21 cellular contexts compared by ENCODE assay signal in the genomic region with DNA sequence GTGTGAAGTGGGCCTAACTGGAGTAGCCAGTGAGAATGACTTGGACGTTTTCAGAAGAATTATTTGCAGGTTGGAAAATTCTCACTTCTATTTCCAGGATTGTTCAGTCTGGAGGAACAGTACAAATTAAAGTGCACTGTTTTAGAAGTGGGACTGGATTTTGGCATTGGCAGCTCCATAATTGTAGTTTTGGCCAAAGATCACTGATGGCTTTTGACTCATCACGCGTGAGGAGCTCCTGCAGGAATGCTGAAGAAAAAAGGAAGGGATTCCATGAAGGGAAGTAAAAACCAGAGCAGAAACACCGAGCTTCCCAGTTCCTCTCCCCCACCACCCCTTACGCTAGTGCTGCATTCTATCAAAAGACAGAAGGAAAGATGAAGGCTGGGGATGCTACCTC.
DNase-seq lines count a peak whose midpoint lies in the region; ATAC-seq and TF ChIP-seq lines count a peak whose summit lies in the region.
"Had no signal": no experiment of that assay in that cellular context is flagged by ENCODE, and none has a peak within 500 bp of the region (broad histone marks: within the 10 kb centered on the region; RNA-seq: fewer than 3 reads in every experiment).

No MANE protein-coding gene starts in this region.

- H3K4me3 ChIP-seq in AG10803 (ENCODE audit: low read length): no peak overlapping the region
- no peak overlapping the region for H3K4me3 ChIP-seq in fibroblast of mammary gland (ENCODE audit: control insufficient read depth, low read depth, low read length)
- H3K4me3 ChIP-seq: HAP-1, Peyer's patch, SJCRH30 had no signal

- TF ChIP-seq CTCF in AG10803 (conservative IDR thresholded peaks at IDR 0.05; ENCODE audit: low read length): no peak
- TF ChIP-seq CTCF in WTC11 (IDR thresholded peaks at IDR 0.05): no peak
- no peak for TF ChIP-seq CTCF in fibroblast of mammary gland (conservative IDR thresholded peaks at IDR 0.05; ENCODE audit: control insufficient read depth, insufficient read depth, low read depth, low read length)

- peak overlapping the region; percentile 36; the same call in 1 of the 2 replicates for H3K27ac Mint-ChIP-seq in WTC11
- H3K27ac Mint-ChIP-seq: CD4-positive, CD25-positive, alpha-beta regulatory T cell had no signal

- H3K27me3 Mint-ChIP-seq in WTC11 (ENCODE audit: low read depth): no peaks in the 10 kb centered on the region
- H3K27me3 Mint-ChIP-seq: CD4-positive, CD25-positive, alpha-beta regulatory T cell had no signal

- H3K9me3 Mint-ChIP-seq in WTC11: no peaks in the 10 kb centered on the region
- H3K9me3 Mint-ChIP-seq: CD4-positive, CD25-positive, alpha-beta regulatory T cell had no signal

- H3K4me3 Mint-ChIP-seq in WTC11: no peak overlapping the region
- H3K4me3 Mint-ChIP-seq: CD4-positive, CD25-positive, alpha-beta regulatory T cell had no signal

- DNase-seq in AG10803 (ENCODE audit: low read depth): peak; percentile 65
- peak; percentile 37 for DNase-seq in GM03348 (ENCODE audit: low spot score)
- DNase-seq in WTC11 (ENCODE audit: low spot score): no peak
- DNase-seq in fibroblast of mammary gland (ENCODE audit: low read depth): peak; percentile 59
- DNase-seq in NCI-H345 (lab: John Stamatoyannopoulos, UW): no peak
- DNase-seq in Right ventricle myocardium inferior (ENCODE audit: missing footprints): no peak
- DNase-seq: CD4-positive, CD25-positive, alpha-beta regulatory T cell; COR-L47; DMS79; KBM-7; NCI-H1092 treated with DMSO at 0.1 percent for 48 hours; NCI-H1436 treated with DMSO at 0.1 percent for 48 hours; NCI-H1930; NCI-H226; NCI-H524; NCI-H774; Peyer's patch; SJCRH30 had no signal

- CTCF ChIA-PET in WTC11 (lab: Charles Lee): interaction anchor here (0.7 to 1.0 kb wide), 2 partner anchors 61 to 91 kb away, joined by 3 read pairs; no protein-coding TSS in a partner anchor

- H3K4me1 Mint-ChIP-seq in WTC11: peaks cover 90% of the 10 kb centered on the region

- H3K36me3 Mint-ChIP-seq in WTC11: no peaks in the 10 kb centered on the region

- ATAC-seq in WTC11: no peak
- no peak for ATAC-seq in activated CD4-positive, CD25-positive, alpha-beta regulatory T cell treated with anti-CD3 and anti-CD28 coated beads, Interleukin-2, amount 50 U/mL, for 24 hours
- no peak for ATAC-seq in GM21576 (IDR thresholded peaks at IDR 0.05; ENCODE audit: unreplicated experiment)
- ATAC-seq in Right ventricle myocardium inferior: no peak

- intact Hi-C loops in Right ventricle myocardium inferior (cut with DNase I): no loop called here

- POLR2A ChIA-PET in WTC11 (lab: Charles Lee): no interaction called here

TF ChIP-seq in WTC11, 78 proteins besides CTCF, POLR2A, EP300 and RAD21:
- TF ChIP-seq, protein P1, sequence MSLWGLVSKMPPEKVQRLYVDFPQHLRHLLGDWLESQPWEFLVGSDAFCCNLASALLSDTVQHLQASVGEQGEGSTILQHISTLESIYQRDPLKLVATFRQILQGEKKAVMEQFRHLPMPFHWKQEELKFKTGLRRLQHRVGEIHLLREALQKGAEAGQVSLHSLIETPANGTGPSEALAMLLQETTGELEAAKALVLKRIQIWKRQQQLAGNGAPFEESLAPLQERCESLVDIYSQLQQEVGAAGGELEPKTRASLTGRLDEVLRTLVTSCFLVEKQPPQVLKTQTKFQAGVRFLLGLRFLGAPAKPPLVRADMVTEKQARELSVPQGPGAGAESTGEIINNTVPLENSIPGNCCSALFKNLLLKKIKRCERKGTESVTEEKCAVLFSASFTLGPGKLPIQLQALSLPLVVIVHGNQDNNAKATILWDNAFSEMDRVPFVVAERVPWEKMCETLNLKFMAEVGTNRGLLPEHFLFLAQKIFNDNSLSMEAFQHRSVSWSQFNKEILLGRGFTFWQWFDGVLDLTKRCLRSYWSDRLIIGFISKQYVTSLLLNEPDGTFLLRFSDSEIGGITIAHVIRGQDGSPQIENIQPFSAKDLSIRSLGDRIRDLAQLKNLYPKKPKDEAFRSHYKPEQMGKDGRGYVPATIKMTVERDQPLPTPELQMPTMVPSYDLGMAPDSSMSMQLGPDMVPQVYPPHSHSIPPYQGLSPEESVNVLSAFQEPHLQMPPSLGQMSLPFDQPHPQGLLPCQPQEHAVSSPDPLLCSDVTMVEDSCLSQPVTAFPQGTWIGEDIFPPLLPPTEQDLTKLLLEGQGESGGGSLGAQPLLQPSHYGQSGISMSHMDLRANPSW (CRISPR knock-in tag; conservative IDR thresholded peaks at IDR 0.05; ENCODE audit: low read depth): no peak
- TF ChIP-seq FOXJ3 (CRISPR knock-in tag; IDR thresholded peaks at IDR 0.05; ENCODE audit: borderline replicate concordance) (no peak), TP53 (CRISPR knock-in tag; IDR thresholded peaks at IDR 0.05) (no peak), TEAD4 (CRISPR knock-in tag; IDR thresholded peaks at IDR 0.05) (no peak), ZNF263 (CRISPR knock-in tag; IDR thresholded peaks at IDR 0.05; ENCODE audit: low read depth) (no peak), EMX1 (CRISPR knock-in tag; IDR thresholded peaks at IDR 0.05) (no peak), NFE2L1 (CRISPR knock-in tag; IDR thresholded peaks at IDR 0.05) (no peak), KAT7 (CRISPR knock-in tag; IDR thresholded peaks at IDR 0.05; ENCODE audit: borderline replicate concordance) (no peak), CREB1 (CRISPR knock-in tag; IDR thresholded peaks at IDR 0.05) (no peak), ZNF317 (CRISPR knock-in tag; IDR thresholded peaks at IDR 0.05; ENCODE audit: borderline replicate concordance, low read depth) (no peak)

Comparison
In these comparisons a context has a peak if more than half of its experiments do, and no peak if none do; other contexts are left out.
1. DNase-seq: peak in AG10803 (single experiment), GM03348 (single experiment) and fibroblast of mammary gland (single experiment); none in WTC11 (single experiment), NCI-H345 (single experiment) and Right ventricle myocardium inferior (single experiment).